In the genomic region with DNA sequence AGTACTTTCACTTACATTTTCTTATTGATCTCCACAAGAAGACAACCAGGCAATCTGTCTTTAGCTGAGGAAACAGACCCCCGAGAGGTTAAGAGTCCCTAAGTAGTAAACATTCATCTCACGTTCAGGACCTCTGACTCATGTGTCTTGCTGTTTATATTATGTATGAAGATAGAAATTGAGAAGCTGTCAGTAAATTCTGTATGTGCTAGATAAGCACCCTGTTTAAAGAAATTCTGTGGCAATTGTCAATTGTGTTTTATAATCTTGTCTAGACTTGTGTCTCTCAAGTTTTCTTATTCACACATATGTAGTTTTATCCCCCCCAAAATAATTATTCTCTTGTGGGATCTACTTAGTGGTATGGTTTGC, we compare ENCODE assay signal across 1 cellular context.
TF ChIP-seq lines count a peak whose summit lies in the region.

No MANE protein-coding gene starts in this region.

TF ChIP-seq in K562, 482 proteins besides CTCF, POLR2A, EP300 and RAD21:
- TF ChIP-seq, protein P1, sequence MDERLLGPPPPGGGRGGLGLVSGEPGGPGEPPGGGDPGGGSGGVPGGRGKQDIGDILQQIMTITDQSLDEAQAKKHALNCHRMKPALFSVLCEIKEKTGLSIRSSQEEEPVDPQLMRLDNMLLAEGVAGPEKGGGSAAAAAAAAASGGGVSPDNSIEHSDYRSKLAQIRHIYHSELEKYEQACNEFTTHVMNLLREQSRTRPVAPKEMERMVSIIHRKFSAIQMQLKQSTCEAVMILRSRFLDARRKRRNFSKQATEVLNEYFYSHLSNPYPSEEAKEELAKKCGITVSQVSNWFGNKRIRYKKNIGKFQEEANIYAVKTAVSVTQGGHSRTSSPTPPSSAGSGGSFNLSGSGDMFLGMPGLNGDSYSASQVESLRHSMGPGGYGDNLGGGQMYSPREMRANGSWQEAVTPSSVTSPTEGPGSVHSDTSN (CRISPR knock-in tag; IDR thresholded peaks at IDR 0.05; ENCODE audit: low read depth), result no peak
- TF ChIP-seq, protein P1 (tag; conservative IDR thresholded peaks at IDR 0.05; ENCODE audit: low read depth), result 0 out of 2 replicates have a peak, but pooled peaks have one; percentile 20
- peak; percentile 47; the same call in 1 of the 2 replicates for TF ChIP-seq CBFA2T2 (conservative IDR thresholded peaks at IDR 0.05)
- TF ChIP-seq JUNB (CRISPR knock-in tag; conservative IDR thresholded peaks at IDR 0.05), result no peak
- TF ChIP-seq, protein P2, sequence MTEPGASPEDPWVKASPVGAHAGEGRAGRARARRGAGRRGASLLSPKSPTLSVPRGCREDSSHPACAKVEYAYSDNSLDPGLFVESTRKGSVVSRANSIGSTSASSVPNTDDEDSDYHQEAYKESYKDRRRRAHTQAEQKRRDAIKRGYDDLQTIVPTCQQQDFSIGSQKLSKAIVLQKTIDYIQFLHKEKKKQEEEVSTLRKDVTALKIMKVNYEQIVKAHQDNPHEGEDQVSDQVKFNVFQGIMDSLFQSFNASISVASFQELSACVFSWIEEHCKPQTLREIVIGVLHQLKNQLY (CRISPR knock-in tag; conservative IDR thresholded peaks at IDR 0.05), result no peak
- TF ChIP-seq MEIS2 (IDR thresholded peaks at IDR 0.05; ENCODE audit: partially characterized antibody), result peak; percentile 66
- TF ChIP-seq TCF3 (CRISPR knock-in tag; IDR thresholded peaks at IDR 0.05), result peak; percentile 53
- TF ChIP-seq TAL1 (IDR thresholded peaks at IDR 0.05), result peak; percentile 44; the same call in 1 of the 2 replicates
- TF ChIP-seq SMARCA4 (IDR thresholded peaks at IDR 0.05), result peak; percentile 69; the same call in 1 of the 2 replicates
- peak; percentile 57 for TF ChIP-seq FOSL1 (tag; conservative IDR thresholded peaks at IDR 0.05)
- peak; percentile 57; the same call in 1 of the 2 replicates for TF ChIP-seq DPF2 (IDR thresholded peaks at IDR 0.05)
- TF ChIP-seq BHLHE40 (IDR thresholded peaks at IDR 0.05; ENCODE audit: low read length), result peak; percentile 61; the same call in 1 of the 2 replicates
- TF ChIP-seq TEAD4 (IDR thresholded peaks at IDR 0.05; ENCODE audit: low read length), result peak; percentile 37
- no peak for TF ChIP-seq TEAD4 (CRISPR knock-in tag; IDR thresholded peaks at IDR 0.05; ENCODE audit: borderline replicate concordance)
- no peak for TF ChIP-seq ZBTB8A (IDR thresholded peaks at IDR 0.05; ENCODE audit: partially characterized antibody)
- TF ChIP-seq, protein P3, sequence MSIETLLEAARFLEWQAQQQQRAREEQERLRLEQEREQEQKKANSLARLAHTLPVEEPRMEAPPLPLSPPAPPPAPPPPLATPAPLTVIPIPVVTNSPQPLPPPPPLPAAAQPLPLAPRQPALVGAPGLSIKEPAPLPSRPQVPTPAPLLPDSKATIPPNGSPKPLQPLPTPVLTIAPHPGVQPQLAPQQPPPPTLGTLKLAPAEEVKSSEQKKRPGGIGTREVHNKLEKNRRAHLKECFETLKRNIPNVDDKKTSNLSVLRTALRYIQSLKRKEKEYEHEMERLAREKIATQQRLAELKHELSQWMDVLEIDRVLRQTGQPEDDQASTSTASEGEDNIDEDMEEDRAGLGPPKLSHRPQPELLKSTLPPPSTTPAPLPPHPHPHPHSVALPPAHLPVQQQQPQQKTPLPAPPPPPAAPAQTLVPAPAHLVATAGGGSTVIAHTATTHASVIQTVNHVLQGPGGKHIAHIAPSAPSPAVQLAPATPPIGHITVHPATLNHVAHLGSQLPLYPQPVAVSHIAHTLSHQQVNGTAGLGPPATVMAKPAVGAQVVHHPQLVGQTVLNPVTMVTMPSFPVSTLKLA (conservative IDR thresholded peaks at IDR 0.05), result peak; percentile 41 to 58; a peak in 2 of 4 replicates
- no peak for TF ChIP-seq ZC3H8 (IDR thresholded peaks at IDR 0.05)
- TF ChIP-seq, protein P4, sequence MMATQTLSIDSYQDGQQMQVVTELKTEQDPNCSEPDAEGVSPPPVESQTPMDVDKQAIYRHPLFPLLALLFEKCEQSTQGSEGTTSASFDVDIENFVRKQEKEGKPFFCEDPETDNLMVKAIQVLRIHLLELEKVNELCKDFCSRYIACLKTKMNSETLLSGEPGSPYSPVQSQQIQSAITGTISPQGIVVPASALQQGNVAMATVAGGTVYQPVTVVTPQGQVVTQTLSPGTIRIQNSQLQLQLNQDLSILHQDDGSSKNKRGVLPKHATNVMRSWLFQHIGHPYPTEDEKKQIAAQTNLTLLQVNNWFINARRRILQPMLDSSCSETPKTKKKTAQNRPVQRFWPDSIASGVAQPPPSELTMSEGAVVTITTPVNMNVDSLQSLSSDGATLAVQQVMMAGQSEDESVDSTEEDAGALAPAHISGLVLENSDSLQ (IDR thresholded peaks at IDR 0.05), result peak; percentile 68
- TF ChIP-seq NCOR1 (IDR thresholded peaks at IDR 0.05), result peak; percentile 70
- TF ChIP-seq, protein P5, sequence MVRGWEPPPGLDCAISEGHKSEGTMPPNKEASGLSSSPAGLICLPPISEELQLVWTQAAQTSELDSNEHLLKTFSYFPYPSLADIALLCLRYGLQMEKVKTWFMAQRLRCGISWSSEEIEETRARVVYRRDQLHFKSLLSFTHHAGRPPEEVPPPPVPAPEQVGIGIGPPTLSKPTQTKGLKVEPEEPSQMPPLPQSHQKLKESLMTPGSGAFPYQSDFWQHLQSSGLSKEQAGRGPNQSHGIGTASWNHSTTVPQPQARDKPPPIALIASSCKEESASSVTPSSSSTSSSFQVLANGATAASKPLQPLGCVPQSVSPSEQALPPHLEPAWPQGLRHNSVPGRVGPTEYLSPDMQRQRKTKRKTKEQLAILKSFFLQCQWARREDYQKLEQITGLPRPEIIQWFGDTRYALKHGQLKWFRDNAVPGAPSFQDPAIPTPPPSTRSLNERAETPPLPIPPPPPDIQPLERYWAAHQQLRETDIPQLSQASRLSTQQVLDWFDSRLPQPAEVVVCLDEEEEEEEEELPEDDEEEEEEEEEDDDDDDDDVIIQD (CRISPR knock-in tag; IDR thresholded peaks at IDR 0.05), result no peak
- peak; percentile 63; the same call in 1 of the 2 replicates for TF ChIP-seq SMARCE1 (IDR thresholded peaks at IDR 0.05)
- TF ChIP-seq, protein P6, sequence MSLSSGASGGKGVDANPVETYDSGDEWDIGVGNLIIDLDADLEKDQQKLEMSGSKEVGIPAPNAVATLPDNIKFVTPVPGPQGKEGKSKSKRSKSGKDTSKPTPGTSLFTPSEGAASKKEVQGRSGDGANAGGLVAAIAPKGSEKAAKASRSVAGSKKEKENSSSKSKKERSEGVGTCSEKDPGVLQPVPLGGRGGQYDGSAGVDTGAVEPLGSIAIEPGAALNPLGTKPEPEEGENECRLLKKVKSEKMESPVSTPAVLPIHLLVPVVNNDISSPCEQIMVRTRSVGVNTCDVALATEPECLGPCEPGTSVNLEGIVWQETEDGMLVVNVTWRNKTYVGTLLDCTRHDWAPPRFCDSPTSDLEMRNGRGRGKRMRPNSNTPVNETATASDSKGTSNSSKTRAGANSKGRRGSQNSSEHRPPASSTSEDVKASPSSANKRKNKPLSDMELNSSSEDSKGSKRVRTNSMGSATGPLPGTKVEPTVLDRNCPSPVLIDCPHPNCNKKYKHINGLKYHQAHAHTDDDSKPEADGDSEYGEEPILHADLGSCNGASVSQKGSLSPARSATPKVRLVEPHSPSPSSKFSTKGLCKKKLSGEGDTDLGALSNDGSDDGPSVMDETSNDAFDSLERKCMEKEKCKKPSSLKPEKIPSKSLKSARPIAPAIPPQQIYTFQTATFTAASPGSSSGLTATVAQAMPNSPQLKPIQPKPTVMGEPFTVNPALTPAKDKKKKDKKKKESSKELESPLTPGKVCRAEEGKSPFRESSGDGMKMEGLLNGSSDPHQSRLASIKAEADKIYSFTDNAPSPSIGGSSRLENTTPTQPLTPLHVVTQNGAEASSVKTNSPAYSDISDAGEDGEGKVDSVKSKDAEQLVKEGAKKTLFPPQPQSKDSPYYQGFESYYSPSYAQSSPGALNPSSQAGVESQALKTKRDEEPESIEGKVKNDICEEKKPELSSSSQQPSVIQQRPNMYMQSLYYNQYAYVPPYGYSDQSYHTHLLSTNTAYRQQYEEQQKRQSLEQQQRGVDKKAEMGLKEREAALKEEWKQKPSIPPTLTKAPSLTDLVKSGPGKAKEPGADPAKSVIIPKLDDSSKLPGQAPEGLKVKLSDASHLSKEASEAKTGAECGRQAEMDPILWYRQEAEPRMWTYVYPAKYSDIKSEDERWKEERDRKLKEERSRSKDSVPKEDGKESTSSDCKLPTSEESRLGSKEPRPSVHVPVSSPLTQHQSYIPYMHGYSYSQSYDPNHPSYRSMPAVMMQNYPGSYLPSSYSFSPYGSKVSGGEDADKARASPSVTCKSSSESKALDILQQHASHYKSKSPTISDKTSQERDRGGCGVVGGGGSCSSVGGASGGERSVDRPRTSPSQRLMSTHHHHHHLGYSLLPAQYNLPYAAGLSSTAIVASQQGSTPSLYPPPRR (CRISPR knock-in tag; IDR thresholded peaks at IDR 0.05; ENCODE audit: borderline replicate concordance), result no peak
- peak; percentile 76 for TF ChIP-seq CBFA2T3 (IDR thresholded peaks at IDR 0.05)
- no peak for TF ChIP-seq BRD4 (IDR thresholded peaks at IDR 0.05)
- TF ChIP-seq GATAD2B (IDR thresholded peaks at IDR 0.05; ENCODE audit: borderline replicate concordance), result 0 out of 2 replicates have a peak, but pooled peaks have one; percentile 9
- TF ChIP-seq TCFL5 (CRISPR knock-in tag; conservative IDR thresholded peaks at IDR 0.05), result no peak
- TF ChIP-seq, protein P7, sequence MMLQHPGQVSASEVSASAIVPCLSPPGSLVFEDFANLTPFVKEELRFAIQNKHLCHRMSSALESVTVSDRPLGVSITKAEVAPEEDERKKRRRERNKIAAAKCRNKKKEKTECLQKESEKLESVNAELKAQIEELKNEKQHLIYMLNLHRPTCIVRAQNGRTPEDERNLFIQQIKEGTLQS (IDR thresholded peaks at IDR 0.05), result peak; percentile 42
- TF ChIP-seq, protein P7 (CRISPR knock-in tag; conservative IDR thresholded peaks at IDR 0.05), result no peak
- peak; percentile 70 for TF ChIP-seq ARID1B (IDR thresholded peaks at IDR 0.05)
- peak; percentile 64; the same call in 1 of the 2 replicates for TF ChIP-seq SOX6 (IDR thresholded peaks at IDR 0.05)
- TF ChIP-seq JUND (IDR thresholded peaks at IDR 0.05; ENCODE audit: borderline replicate concordance, low read depth, low read length), result 0 out of 2 replicates have a peak, but pooled peaks have one; percentile 21
- no peak for TF ChIP-seq JUND (tag; IDR thresholded peaks at IDR 0.05; ENCODE audit: borderline replicate concordance, low read depth, low read length)
- peak; percentile 63 to 78; a peak in 3 of 4 replicates for TF ChIP-seq FOXK2 (conservative IDR thresholded peaks at IDR 0.05 in 1 of 2, IDR thresholded peaks at IDR 0.05 in 1 of 2; ENCODE audit: low read depth in 2 of 2)
- peak; percentile 78 for TF ChIP-seq SMAD4 (CRISPR knock-in tag; conservative IDR thresholded peaks at IDR 0.05)
